In the genomic region with DNA sequence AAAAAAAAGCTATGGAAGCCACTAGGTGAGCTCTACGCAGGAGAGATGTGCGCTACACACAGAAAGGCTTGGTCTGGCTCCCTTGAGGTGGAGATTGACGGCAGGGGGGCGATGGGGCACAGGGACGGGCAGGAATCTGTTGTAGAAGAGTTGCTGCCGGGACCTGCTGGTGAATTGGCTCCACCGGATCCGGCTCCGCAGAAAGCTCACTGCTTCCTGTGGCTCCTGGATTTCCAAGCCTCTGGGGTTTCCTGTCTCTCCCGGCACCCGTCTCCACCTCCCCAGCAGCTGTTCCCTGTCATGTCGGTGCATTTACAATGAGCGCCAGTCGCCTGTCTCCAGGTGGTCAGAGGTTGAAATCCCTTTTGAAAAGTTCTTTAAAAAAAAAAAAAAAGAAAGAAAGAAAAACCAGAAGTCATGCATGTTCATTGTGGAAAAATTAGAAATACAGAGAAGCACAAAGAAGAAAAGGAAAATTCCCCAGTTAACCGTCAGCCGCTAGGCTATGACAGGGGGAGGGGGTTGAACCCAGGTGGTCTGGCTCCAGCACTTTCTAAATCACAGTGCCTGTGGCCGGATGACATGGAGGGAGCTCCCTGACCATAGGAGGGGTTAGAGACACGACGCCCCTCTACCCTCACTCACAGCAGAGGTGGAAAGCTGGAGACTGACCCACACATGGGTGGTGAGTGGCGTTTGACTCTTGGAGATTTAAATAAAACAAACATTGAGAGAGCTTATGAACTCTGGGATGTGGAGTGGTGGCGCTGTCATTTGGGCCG, we compare ENCODE assay signal across 11 cellular contexts. TPM values are rescaled to one million over a fixed set of nuclear protein-coding genes. Genes with fewer than 3 reads are reported as not detected.
DNase-seq lines count a peak whose midpoint lies in the region; ATAC-seq and TF ChIP-seq lines count a peak whose summit lies in the region.
"Had no signal": no experiment of that assay in that cellular context is flagged by ENCODE, and none has a peak within 500 bp of the region (broad histone marks: within the 10 kb centered on the region; RNA-seq: fewer than 3 reads in every experiment).

No MANE protein-coding gene starts in this region.

- no TSS peak for BruUV-seq in IMR-90 (replicated peaks; lab: Mats Ljungman, UMichigan)

- H3K36me3 Mint-ChIP-seq in brain: no peaks in the 10 kb centered on the region

- H3K36me3 ChIP-seq in BLaER1 treated with 17β-estradiol and CSF1 and Interleukin-3, amounts not matched to agents 10 nM and 100 nM: no peaks in the 10 kb centered on the region
- H3K36me3 ChIP-seq in IMR-90 (ENCODE audit: control insufficient read depth, insufficient read depth, low read length): no peaks in the 10 kb centered on the region
- H3K36me3 ChIP-seq: HAP-1, uterus had no signal

- H3K9me3 Mint-ChIP-seq in brain: peaks cover 0 to 4% (median 0%) of the 10 kb centered on the region in 5 experiments

- H3K4me3 ChIP-seq in BLaER1 treated with 17β-estradiol and CSF1 and Interleukin-3, amounts not matched to agents 10 nM and 100 nM: no peak overlapping the region
- no peak overlapping the region for H3K4me3 ChIP-seq in IMR-90 (ENCODE audit: insufficient read depth, low read depth, low read length)
- H3K4me3 ChIP-seq: HAP-1, uterus had no signal

- H3K27me3 ChIP-seq in BLaER1 treated with 17β-estradiol and CSF1 and Interleukin-3, amounts not matched to agents 10 nM and 100 nM: no peaks in the 10 kb centered on the region
- H3K27me3 ChIP-seq in IMR-90 (ENCODE audit: control insufficient read depth, insufficient read depth, low read length): peaks cover 45% of the 10 kb centered on the region
- H3K27me3 ChIP-seq: uterus had no signal

- no peak overlapping the region for H2BK120ac ChIP-seq in IMR-90 (ENCODE audit: low read depth, low read length)

- POLR2A ChIA-PET in IMR-90 (lab: Charles Lee; ENCODE audit: unreplicated experiment): no interaction called here

- peak overlapping the region in 2 of 5 experiments; percentile 72 to 93 for H3K27ac Mint-ChIP-seq in brain

- no peaks in the 10 kb centered on the region for H3K79me1 ChIP-seq in IMR-90 (ENCODE audit: low read depth in 1 of 2, low read length in 2 of 2)

- no peak overlapping the region for H4K8ac ChIP-seq in IMR-90 (ENCODE audit: low read depth in 2 of 2, low read length in 2 of 2)

- DNase-seq in IMR-90 (peak; percentile 1), lung microvascular endothelial cell (ENCODE audit: low read depth in 2 of 2) (peak; percentile 39 to 50)
- no peak for DNase-seq in stimulated activated CD4-positive, alpha-beta T cell treated with anti-CD3 and anti-CD28 coated beads, Interleukin-2, amount 100 ng/mL, for 24 hours
- DNase-seq: NCI-H774 had no signal

- H3K18ac ChIP-seq in IMR-90 (ENCODE audit: low read depth, low read length): no peak overlapping the region

- CTCF ChIA-PET in IMR-90 (lab: Yijun Ruan, JAX): no interaction called here

- no peak overlapping the region for H3K14ac ChIP-seq in IMR-90 (replicated peaks; ENCODE audit: low read depth, low read length)

- peaks cover 4% of the 10 kb centered on the region; the same call in 1 of the 2 replicates for H3K9me1 ChIP-seq in IMR-90 (ENCODE audit: insufficient read depth, low read length)

- peaks cover 9% of the 10 kb centered on the region for H3K27me3 Mint-ChIP-seq in brain

- ATAC-seq in IMR-90 (ENCODE audit: low read depth): no peak
- no peak for ATAC-seq in esophagus mucosa
- ATAC-seq in HG03025 (IDR thresholded peaks at IDR 0.05; ENCODE audit: low FRiP score, unreplicated experiment): no peak
- no peak for ATAC-seq in HG03457 (IDR thresholded peaks at IDR 0.05; ENCODE audit: unreplicated experiment)

- no peak overlapping the region for H3K27ac ChIP-seq in BLaER1 treated with 17β-estradiol and CSF1 and Interleukin-3, amounts not matched to agents 10 nM and 100 nM
- no peak overlapping the region for H3K27ac ChIP-seq in IMR-90 (ENCODE audit: insufficient read depth, low read length)
- H3K27ac ChIP-seq: uterus had no signal

- intact Hi-C loops in IMR-90 (cut with micrococcal nuclease): no loop called here

- H2AK9ac ChIP-seq in IMR-90 (replicated peaks; ENCODE audit: low read depth, low read length, poor library complexity): no peak overlapping the region

- dilution Hi-C loops in IMR-90 (cut with HindIII; ENCODE audit: low sequenced_read_pairs, unreplicated experiment): no loop called here

- peaks cover 0 to 36% (median 20%) of the 10 kb centered on the region in 10 experiments; a peak in 19 of 20 replicates for H3K4me1 ChIP-seq in BLaER1 treated with 17β-estradiol and CSF1 and Interleukin-3, amounts not matched to agents 10 nM and 100 nM
- H3K4me1 ChIP-seq in IMR-90 (ENCODE audit: control insufficient read depth, insufficient read depth, low read length): no peaks in the 10 kb centered on the region
- H3K4me1 ChIP-seq: HAP-1, uterus had no signal

- H4K20me1 ChIP-seq in BLaER1 treated with 17β-estradiol and CSF1 and Interleukin-3, amounts not matched to agents 10 nM and 100 nM: peaks cover 0 to 93% (median 24%) of the 10 kb centered on the region in 11 experiments; a peak in 13 of 22 replicates
- no peaks in the 10 kb centered on the region for H4K20me1 ChIP-seq in IMR-90 (ENCODE audit: insufficient read depth, low read length)

- peak overlapping the region; percentile 70 for H2AFZ ChIP-seq in IMR-90 (replicated peaks; ENCODE audit: low read length, poor library complexity)

- no peak overlapping the region for H2BK5ac ChIP-seq in IMR-90 (ENCODE audit: low read depth, low read length, poor library complexity, severe bottlenecking)

- no peak overlapping the region for H4K5ac ChIP-seq in IMR-90 (ENCODE audit: low read depth, low read length)

- H3K56ac ChIP-seq in IMR-90 (ENCODE audit: extremely low read depth, insufficient read depth, low read length): no peak overlapping the region

- in situ Hi-C loops in IMR-90 (cut with MboI; ENCODE audit: low sequenced_read_pairs): no loop called here

- TF ChIP-seq POLR2A in IMR-90 (IDR thresholded peaks at IDR 0.05; ENCODE audit: low read depth, low read length): no peak

- no peak overlapping the region for H2AK5ac ChIP-seq in IMR-90 (ENCODE audit: low read depth, low read length)

- TF ChIP-seq CTCF in IMR-90 (conservative IDR thresholded peaks at IDR 0.05; ENCODE audit: low read depth, low read length): no peak
- TF ChIP-seq CTCF in brain (conservative IDR thresholded peaks at IDR 0.05): no peak

- no peak for TF ChIP-seq RAD21 in IMR-90 (IDR thresholded peaks at IDR 0.05; ENCODE audit: low read length)

- H2BK20ac ChIP-seq in IMR-90 (ENCODE audit: low read depth, low read length): no peak overlapping the region

- no peak overlapping the region for H3K23ac ChIP-seq in IMR-90 (ENCODE audit: low read depth, low read length)

- peaks cover 98% of the 10 kb centered on the region for H3K4me1 Mint-ChIP-seq in brain

- WGBS in IMR-90 (ENCODE audit: extremely low coverage in 2 of 2, insufficient read length in 1 of 2), 2 experiments: 0% methylated on average over 1 of the region's 22 CpGs; no CpG with 5 or more reads in 1 of the 2 experiments

- no peak overlapping the region for H2BK15ac ChIP-seq in IMR-90 (ENCODE audit: low read depth, low read length)

- no peak overlapping the region for H3K9ac ChIP-seq in BLaER1 treated with 17β-estradiol and CSF1 and Interleukin-3, amounts not matched to agents 10 nM and 100 nM
- no peak overlapping the region for H3K9ac ChIP-seq in IMR-90 (ENCODE audit: low read depth, low read length)

- peak overlapping the region in 3 of 5 experiments; percentile 40 to 79 (median 78) for H3K4me3 Mint-ChIP-seq in brain

- H4K91ac ChIP-seq in IMR-90 (ENCODE audit: insufficient read depth, low read depth, low read length): no peak overlapping the region

- no peak overlapping the region for H3K4ac ChIP-seq in IMR-90 (ENCODE audit: low read depth, low read length)

- H3K9me3 ChIP-seq in BLaER1 treated with 17β-estradiol and CSF1 and Interleukin-3, amounts not matched to agents 10 nM and 100 nM (replicated peaks in 1 of 11): no peaks in the 10 kb centered on the region
- no peaks in the 10 kb centered on the region for H3K9me3 ChIP-seq in IMR-90 (ENCODE audit: control insufficient read depth, insufficient read depth, low read length)
- H3K9me3 ChIP-seq: HAP-1, uterus had no signal

- H3K4me2 ChIP-seq in BLaER1 treated with 17β-estradiol and CSF1 and Interleukin-3, amounts not matched to agents 10 nM and 100 nM: peak overlapping the region in 6 of 11 experiments; percentile 2 to 31 (median 20); a peak in 7 of 22 replicates
- no peak overlapping the region for H3K4me2 ChIP-seq in IMR-90 (ENCODE audit: low read depth, low read length)

TF ChIP-seq in IMR-90, 13 proteins besides CTCF, POLR2A, EP300 and RAD21:
- TF ChIP-seq MAZ (IDR thresholded peaks at IDR 0.05; ENCODE audit: borderline replicate concordance, low read depth, low read length): no peak
- no peak for TF ChIP-seq RFX5 (IDR thresholded peaks at IDR 0.05; ENCODE audit: low read depth, low read length)
- TF ChIP-seq NFE2L2 (IDR thresholded peaks at IDR 0.05; ENCODE audit: low read depth, low read length): no peak

RNA-seq across cellular contexts. Expression of a gene that starts 20.8 kb away (rescaled TPM):
- total RNA-seq in IMR-90 (2012; rRNA removed): under 0.01 TPM in 2 replicates
- polyA plus RNA-seq in IMR-90 (2012; rRNA removed): 0.32 and 0.43 TPM in 2 replicates
- polyA plus RNA-seq in IMR-90 (2012; cell fraction: cytosol; rRNA removed): 0.30 and 0.31 TPM in 2 replicates
- polyA plus RNA-seq in IMR-90 (2012; cell fraction: nucleus; rRNA removed; ENCODE audit: low replicate concordance): 0.08 and 0.27 TPM in 2 replicates
- 27.7 TPM for polyA plus RNA-seq in brain (ENCODE audit: insufficient read depth, low read depth, low replicate concordance)
- total RNA-seq in lung microvascular endothelial cell: 0.20 and 0.22 TPM in 2 replicates
- total RNA-seq in esophagus mucosa: 5.4 TPM

Comparison
In these comparisons a context has a peak if more than half of its experiments do, and no peak if none do; other contexts are left out.
1. DNase-seq: peak in IMR-90 (single experiment) and lung microvascular endothelial cell (2 of 2); none in stimulated activated CD4-positive, alpha-beta T cell treated with anti-CD3 and anti-CD28 coated beads, Interleukin-2, amount 100 ng/mL, for 24 hours (0 of 2).